Comparison of ENCODE assay signal across 1 cellular context in the genomic region with DNA sequence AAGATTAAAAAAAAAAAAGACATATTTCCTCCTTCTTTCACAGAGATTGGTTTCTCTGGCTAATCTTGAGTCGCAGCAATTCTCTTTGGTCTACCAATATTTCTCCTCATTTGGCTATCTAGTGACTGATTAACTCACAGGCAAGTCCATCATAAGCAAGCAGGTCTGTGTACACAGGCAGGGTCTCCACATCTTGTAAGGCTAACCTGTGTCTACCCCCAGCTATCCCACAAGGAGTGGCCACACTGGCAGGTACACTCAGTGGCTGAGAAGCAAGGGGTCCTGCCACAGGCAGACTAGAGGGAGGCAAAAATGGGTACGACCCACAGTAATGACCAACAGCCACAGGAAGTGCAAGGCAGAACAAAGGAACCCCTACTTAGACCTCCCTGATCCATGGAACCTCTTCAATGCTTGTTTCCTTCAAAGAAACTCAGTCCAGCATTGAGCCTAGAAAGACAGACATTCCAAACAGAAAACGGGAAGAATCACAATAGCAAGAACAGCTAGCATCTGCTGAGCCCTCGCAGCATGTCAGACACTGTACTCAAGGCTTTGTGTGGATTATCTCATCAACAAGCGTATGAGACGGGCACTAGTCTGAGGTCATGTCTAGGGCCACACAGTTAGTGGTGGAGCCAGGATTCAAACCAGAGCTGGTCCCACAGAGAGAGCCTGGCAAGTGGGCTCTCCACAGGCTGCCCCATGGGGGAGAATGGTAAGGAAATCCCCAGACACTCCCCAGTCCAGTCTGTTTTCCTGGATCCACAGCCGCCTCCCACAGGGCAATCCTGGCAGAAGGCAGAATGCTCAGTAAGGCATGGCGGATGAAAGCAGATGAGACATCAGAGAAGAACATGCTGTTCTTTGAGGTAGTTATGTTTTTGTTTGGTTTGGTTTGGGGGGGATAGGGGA.
TF ChIP-seq lines count a peak whose summit lies in the region.

No MANE protein-coding gene starts in this region.

TF ChIP-seq in H1, 55 proteins besides CTCF, POLR2A, EP300 and RAD21:
- TF ChIP-seq HDAC6 (IDR thresholded peaks at IDR 0.05; ENCODE audit: low read depth, low read length) = no peak
- TF ChIP-seq HDAC2 (IDR thresholded peaks at IDR 0.05; ENCODE audit: borderline replicate concordance in 1 of 2, low read depth in 2 of 2, low read length in 2 of 2) = no peak
- TF ChIP-seq SIN3A (conservative IDR thresholded peaks at IDR 0.05 in 1 of 2, IDR thresholded peaks at IDR 0.05 in 1 of 2; ENCODE audit: low read depth in 1 of 2, low read length in 2 of 2) = no peak
- no peak for TF ChIP-seq KDM1A (IDR thresholded peaks at IDR 0.05; ENCODE audit: borderline replicate concordance, low read length)
- no peak for TF ChIP-seq CBX8 (IDR thresholded peaks at IDR 0.05; ENCODE audit: borderline replicate concordance, low read depth, low read length)
- no peak for TF ChIP-seq CBX5 (IDR thresholded peaks at IDR 0.05; ENCODE audit: low read depth, low read length)
- TF ChIP-seq MAX (IDR thresholded peaks at IDR 0.05) = no peak
- TF ChIP-seq SP1 (IDR thresholded peaks at IDR 0.05; ENCODE audit: low read depth, low read length) = no peak
- TF ChIP-seq SIRT6 (IDR thresholded peaks at IDR 0.05; ENCODE audit: low read length) = no peak
- TF ChIP-seq GABPA (IDR thresholded peaks at IDR 0.05; ENCODE audit: borderline replicate concordance, insufficient read depth, low read length) = no peak
- no peak for TF ChIP-seq SP2 (IDR thresholded peaks at IDR 0.05; ENCODE audit: low read length)
- no peak for TF ChIP-seq SUZ12 (IDR thresholded peaks at IDR 0.05; ENCODE audit: low read length)
- no peak for TF ChIP-seq SP4 (IDR thresholded peaks at IDR 0.05; ENCODE audit: low read length)
- TF ChIP-seq TEAD4 (IDR thresholded peaks at IDR 0.05; ENCODE audit: low read depth, low read length) = no peak
- no peak for TF ChIP-seq YY1 (IDR thresholded peaks at IDR 0.05; ENCODE audit: low read depth, low read length)
- no peak for TF ChIP-seq TAF7 (optimal IDR thresholded peaks at IDR 0.05; ENCODE audit: borderline replicate concordance, low read depth, low read length)
- TF ChIP-seq GTF2F1 (IDR thresholded peaks at IDR 0.05; ENCODE audit: borderline replicate concordance, low read depth, low read length) = no peak
